In the genomic region with DNA sequence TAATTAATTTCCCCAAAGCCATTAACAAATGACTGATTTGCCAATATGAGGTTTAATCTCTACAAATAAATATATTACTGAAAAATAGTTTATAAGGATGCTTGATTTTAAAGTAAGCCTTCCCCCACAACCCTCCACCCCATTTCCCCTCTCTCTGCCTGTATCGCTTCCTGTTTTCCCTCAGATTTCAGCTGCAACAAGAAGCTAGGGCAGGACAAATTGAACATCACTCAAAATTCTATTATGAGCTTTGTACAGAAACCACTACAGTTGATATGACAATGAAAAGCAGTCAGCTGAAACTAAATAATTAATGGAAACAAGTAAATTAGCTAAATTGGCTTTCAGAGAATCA, we compare ENCODE assay signal across 15 cellular contexts.
"Had no signal": no experiment of that assay in that cellular context is flagged by ENCODE, and none has a peak within 500 bp of the region (broad histone marks: within the 10 kb centered on the region; RNA-seq: fewer than 3 reads in every experiment).

No MANE protein-coding gene starts in this region.

- H3K9me3 ChIP-seq: adrenal gland, gastroesophageal sphincter, stomach, uterus had no signal

- H3K4me2 ChIP-seq: hepatocyte had no signal

- H3K27ac ChIP-seq: adrenal gland, gastroesophageal sphincter, hepatocyte, stomach, uterus had no signal

- DNase-seq: activated CD4-positive, alpha-beta T cell treated with anti-CD3 and anti-CD28 coated beads, Interleukin-2, amount 10 ng/mL, durations not matched to agents 7 days and 5 days; activated CD4-positive, CD25-positive, alpha-beta regulatory T cell; activated naive CD4-positive, alpha-beta T cell treated with anti-CD3 and anti-CD28 coated beads, Interleukin-2, amount 10 ng/mL, durations not matched to agents 7 days and 5 days; activated T-cell treated with anti-CD3 and anti-CD28 coated beads for 4 hours; adrenal gland; kidney; left ventricle myocardium superior; mesendoderm; nephron progenitor cell; stimulated activated CD4-positive, alpha-beta T cell treated with anti-CD3 and anti-CD28 coated beads, Interleukin-4, amount 100 ng/mL, for 24 hours; stomach; uterus had no signal

- H3K4me3 ChIP-seq: adrenal gland, gastroesophageal sphincter, hepatocyte, stomach, uterus had no signal

- H3K27ac Mint-ChIP-seq: activated CD4-positive, alpha-beta T cell treated with anti-CD3 and anti-CD28 coated beads, Interleukin-2, amount 10 ng/mL, durations not matched to agents 7 days and 5 days; activated naive CD4-positive, alpha-beta T cell treated with anti-CD3 and anti-CD28 coated beads, Interleukin-2, amount 10 ng/mL, durations not matched to agents 7 days and 5 days; activated T-helper 2 cell treated with anti-CD3 and anti-CD28 coated beads, Interferon-gamma antibody, Interleukin-2, Interleukin-4, amounts not matched to agents 10 μg/mL and 5 μg/mL and 100 μg/mL, durations not matched to agents 14 hours and 24 hours and 36 hours; nephron progenitor cell had no signal

- H3K27me3 ChIP-seq: adrenal gland, gastroesophageal sphincter, hepatocyte, stomach, uterus had no signal

- H3K27me3 Mint-ChIP-seq: activated naive CD4-positive, alpha-beta T cell treated with anti-CD3 and anti-CD28 coated beads, Interleukin-2, amount 10 ng/mL, durations not matched to agents 7 days and 5 days had no signal

- H3K36me3 ChIP-seq: adrenal gland, gastroesophageal sphincter, stomach, uterus had no signal

- ATAC-seq: gastroesophageal sphincter, left ventricle myocardium superior had no signal

- H3K79me2 ChIP-seq: hepatocyte had no signal

- H3K4me1 ChIP-seq: adrenal gland, gastroesophageal sphincter, stomach, uterus had no signal

- H3K9me3 Mint-ChIP-seq: activated naive CD4-positive, alpha-beta T cell treated with anti-CD3 and anti-CD28 coated beads, Interleukin-2, amount 10 ng/mL, durations not matched to agents 7 days and 5 days; activated T-helper 2 cell treated with anti-CD3 and anti-CD28 coated beads, Interferon-gamma antibody, Interleukin-2, Interleukin-4, amounts not matched to agents 10 μg/mL and 5 μg/mL and 100 μg/mL, durations not matched to agents 14 hours and 24 hours and 36 hours; nephron progenitor cell had no signal

- H3K4me3 Mint-ChIP-seq: activated CD4-positive, alpha-beta T cell treated with anti-CD3 and anti-CD28 coated beads, Interleukin-2, amount 10 ng/mL, durations not matched to agents 7 days and 5 days; activated naive CD4-positive, alpha-beta T cell treated with anti-CD3 and anti-CD28 coated beads, Interleukin-2, amount 10 ng/mL, durations not matched to agents 7 days and 5 days; nephron progenitor cell had no signal

- H2AFZ ChIP-seq: hepatocyte had no signal
